In the genomic region with DNA sequence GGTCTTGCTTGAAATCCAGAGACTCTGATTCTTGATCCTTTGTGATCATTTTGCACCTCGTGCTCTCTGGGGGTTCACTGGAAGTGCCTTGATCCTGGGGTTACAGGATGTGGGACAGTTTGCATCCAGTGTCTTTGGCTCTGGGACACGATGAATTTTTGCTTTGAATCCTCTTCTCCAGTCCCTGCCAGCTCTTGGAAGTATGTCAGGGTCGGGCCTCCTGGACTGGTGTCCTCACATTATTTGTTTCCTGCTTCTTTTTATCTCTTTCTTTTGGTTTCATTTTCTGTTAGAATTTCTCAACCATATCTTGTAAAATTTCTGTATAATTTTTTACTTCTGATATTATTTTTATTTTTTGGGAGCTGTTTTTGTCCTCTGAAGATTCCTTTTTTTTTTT, we compare ENCODE assay signal across 19 cellular contexts. TPM values are rescaled to one million over a fixed set of nuclear protein-coding genes. Genes with fewer than 3 reads are reported as not detected.
DNase-seq lines count a peak whose midpoint lies in the region; ATAC-seq and TF ChIP-seq lines count a peak whose summit lies in the region.
"Had no signal": no experiment of that assay in that cellular context is flagged by ENCODE, and none has a peak within 500 bp of the region (broad histone marks: within the 10 kb centered on the region; RNA-seq: fewer than 3 reads in every experiment).

No MANE protein-coding gene starts in this region.

- intact Hi-C loops in spleen (cut with DNase I; ENCODE audit: low total_unique reads): no loop called here

- H3K27ac Mint-ChIP-seq in activated naive CD4-positive, alpha-beta T cell treated with anti-CD3 and anti-CD28 coated beads, Interleukin-2, amount 10 ng/mL, durations not matched to agents 7 days and 5 days: peak overlapping the region; percentile 79
- H3K27ac Mint-ChIP-seq in T-helper 17 cell: peak overlapping the region; percentile 89
- peak overlapping the region; percentile 86 to 88 for H3K27ac Mint-ChIP-seq in effector memory CD8-positive, alpha-beta T cell

- no peak overlapping the region for H2BK15ac ChIP-seq in mesenchymal stem cell (ENCODE audit: low read depth, poor library complexity, severe bottlenecking)

- no peak overlapping the region for H3K14ac ChIP-seq in mesenchymal stem cell (ENCODE audit: low read length in 2 of 2)

- CTCF ChIA-PET in activated naive CD4-positive, alpha-beta T cell treated with anti-CD3 and anti-CD28 coated beads, Interleukin-2, amount 10 ng/mL, durations not matched to agents 7 days and 5 days (lab: Charles Lee): no interaction called here

- H3K4me3 ChIP-seq in spleen (no peak overlapping the region), mesenchymal stem cell (ENCODE audit: insufficient read depth in 1 of 2, low read depth in 1 of 2, low read length in 2 of 2) (no peak overlapping the region)
- H3K4me3 ChIP-seq: gastroesophageal sphincter, HAP-1, vagina had no signal

- TF ChIP-seq POLR2A in spleen (IDR thresholded peaks at IDR 0.05): no peak

- no peak for DNase-seq in activated naive CD4-positive, alpha-beta T cell treated with anti-CD3 and anti-CD28 coated beads, Interleukin-2, amount 10 ng/mL, durations not matched to agents 7 days and 5 days
- no peak for DNase-seq in activated naive CD4-positive, alpha-beta T cell treated with anti-CD3 and anti-CD28 coated beads, Interleukin-2, amount 50 U/mL, for 16 hours
- DNase-seq in T-helper 17 cell: no peak
- no peak for DNase-seq in effector memory CD8-positive, alpha-beta T cell
- DNase-seq in spleen: no peak
- no peak for DNase-seq in NCI-H2227 (lab: John Stamatoyannopoulos, UW; ENCODE audit: unreplicated experiment)
- DNase-seq in DMS79 treated with DMSO at 0.1 percent for 48 hours (lab: John Stamatoyannopoulos, UW): no peak
- no peak for DNase-seq in mesenchymal stem cell
- DNase-seq: left ventricle myocardium superior; NCI-H187; NK-92 treated with Interleukin-12 subunit alpha and Interleukin-12 subunit beta, amount 100 ng/mL, for 24 hours; stimulated activated CD4-positive, alpha-beta T cell treated with anti-CD3 and anti-CD28 coated beads, Interleukin-2, amount 100 ng/mL, for 48 hours; substantia nigra had no signal

- peak overlapping the region; percentile 44 to 77 (median 52) for H3K27ac ChIP-seq in spleen
- no peak overlapping the region for H3K27ac ChIP-seq in mesenchymal stem cell (ENCODE audit: low read length, poor library complexity, severe bottlenecking)
- H3K27ac ChIP-seq: epithelial cell of prostate, gastroesophageal sphincter, vagina had no signal

- 32 to 60% (median 47%) methylated on average over 3 of the region's 3 CpGs for WGBS in spleen, 5 donors
- WGBS in mesenchymal stem cell: 84% methylated on average over 2 of the region's 3 CpGs

- H3K27me3 ChIP-seq in spleen (replicated peaks in 1 of 7): no peaks in the 10 kb centered on the region
- H3K27me3 ChIP-seq in mesenchymal stem cell (ENCODE audit: control insufficient read depth in 1 of 2, insufficient read depth in 1 of 2, low read length in 2 of 2): no peaks in the 10 kb centered on the region
- H3K27me3 ChIP-seq: gastroesophageal sphincter, vagina had no signal

- no peak overlapping the region for H2BK12ac ChIP-seq in mesenchymal stem cell (ENCODE audit: low read length in 2 of 2)

- H3K9me3 ChIP-seq in T-helper 17 cell (ENCODE audit: control insufficient read depth, low read length, poor library complexity, severe bottlenecking): no peaks in the 10 kb centered on the region
- no peaks in the 10 kb centered on the region for H3K9me3 ChIP-seq in spleen
- H3K9me3 ChIP-seq in mesenchymal stem cell (ENCODE audit: control insufficient read depth, low read length): no peaks in the 10 kb centered on the region
- H3K9me3 ChIP-seq: gastroesophageal sphincter, HAP-1, vagina had no signal

- no peak overlapping the region for H3K23ac ChIP-seq in mesenchymal stem cell (ENCODE audit: low read length in 2 of 2)

- H3K79me1 ChIP-seq in mesenchymal stem cell (replicated peaks; ENCODE audit: low read length, poor library complexity, severe bottlenecking): peaks cover 56% of the 10 kb centered on the region

- peaks cover 5 to 100% (median 94%) of the 10 kb centered on the region in 6 donors for H3K36me3 ChIP-seq in spleen
- H3K36me3 ChIP-seq in mesenchymal stem cell (ENCODE audit: control insufficient read depth in 1 of 2, insufficient read depth in 2 of 2, low read depth in 1 of 2, low read length in 2 of 2): peaks cover 72 to 99% of the 10 kb centered on the region in 2 experiments

- H2AFZ ChIP-seq in mesenchymal stem cell (ENCODE audit: low read depth, low read length): no peak overlapping the region

- no peaks in the 10 kb centered on the region for H3K9me3 Mint-ChIP-seq in activated naive CD4-positive, alpha-beta T cell treated with anti-CD3 and anti-CD28 coated beads, Interleukin-2, amount 10 ng/mL, durations not matched to agents 7 days and 5 days
- H3K9me3 Mint-ChIP-seq in effector memory CD8-positive, alpha-beta T cell: no peaks in the 10 kb centered on the region
- H3K9me3 Mint-ChIP-seq: IgD-negative memory B cell had no signal

- H4K8ac ChIP-seq in mesenchymal stem cell (ENCODE audit: low read length): no peak overlapping the region

- H3K4me3 Mint-ChIP-seq in activated naive CD4-positive, alpha-beta T cell treated with anti-CD3 and anti-CD28 coated beads, Interleukin-2, amount 10 ng/mL, durations not matched to agents 7 days and 5 days: no peak overlapping the region
- H3K4me3 Mint-ChIP-seq in T-helper 17 cell: peak overlapping the region; percentile 73
- H3K4me3 Mint-ChIP-seq in effector memory CD8-positive, alpha-beta T cell: peak overlapping the region; percentile 57 to 58

- H2AK5ac ChIP-seq in mesenchymal stem cell (ENCODE audit: low read length, severe bottlenecking): no peak overlapping the region

- no peak overlapping the region for H3K18ac ChIP-seq in mesenchymal stem cell (ENCODE audit: low read depth in 1 of 2, low read length in 2 of 2)

- H3K4me1 ChIP-seq in spleen (peaks cover 11 to 46% (median 23%) of the 10 kb centered on the region in 6 donors), mesenchymal stem cell (ENCODE audit: control insufficient read depth, insufficient read depth, low read depth, low read length) (no peaks in the 10 kb centered on the region)
- H3K4me1 ChIP-seq: HAP-1, vagina had no signal

- H3K36me3 Mint-ChIP-seq in activated naive CD4-positive, alpha-beta T cell treated with anti-CD3 and anti-CD28 coated beads, Interleukin-2, amount 10 ng/mL, durations not matched to agents 7 days and 5 days: peaks cover 77% of the 10 kb centered on the region
- H3K36me3 Mint-ChIP-seq in T-helper 17 cell (ENCODE audit: low read depth): peaks cover 7% of the 10 kb centered on the region
- H3K36me3 Mint-ChIP-seq in effector memory CD8-positive, alpha-beta T cell (ENCODE audit: insufficient read depth): peaks cover 91% of the 10 kb centered on the region

- H3K9ac ChIP-seq in mesenchymal stem cell (ENCODE audit: low read length): no peak overlapping the region

- no peak for ATAC-seq in T-helper 17 cell
- no peak for ATAC-seq in effector memory CD8-positive, alpha-beta T cell (replicated peaks)
- ATAC-seq: gastroesophageal sphincter, SK-N-SH treated with all-trans-retinoic acid at 6 μM for 48 hours had no signal

- H3K4me2 ChIP-seq in mesenchymal stem cell (ENCODE audit: low read length, poor library complexity, severe bottlenecking): no peak overlapping the region

- peaks cover 19% of the 10 kb centered on the region for H3K4me1 Mint-ChIP-seq in activated naive CD4-positive, alpha-beta T cell treated with anti-CD3 and anti-CD28 coated beads, Interleukin-2, amount 10 ng/mL, durations not matched to agents 7 days and 5 days
- H3K4me1 Mint-ChIP-seq in T-helper 17 cell: peaks cover 32% of the 10 kb centered on the region
- peaks cover 15 to 18% of the 10 kb centered on the region in 2 donors for H3K4me1 Mint-ChIP-seq in effector memory CD8-positive, alpha-beta T cell (ENCODE audit: low read depth in 2 of 2)

- no peak overlapping the region for H2BK120ac ChIP-seq in mesenchymal stem cell (ENCODE audit: low read depth, low read length)

- no peaks in the 10 kb centered on the region for H3K27me3 Mint-ChIP-seq in activated naive CD4-positive, alpha-beta T cell treated with anti-CD3 and anti-CD28 coated beads, Interleukin-2, amount 10 ng/mL, durations not matched to agents 7 days and 5 days
- no peaks in the 10 kb centered on the region for H3K27me3 Mint-ChIP-seq in T-helper 17 cell
- no peaks in the 10 kb centered on the region for H3K27me3 Mint-ChIP-seq in effector memory CD8-positive, alpha-beta T cell
- H3K27me3 Mint-ChIP-seq: IgD-negative memory B cell had no signal

- no peak overlapping the region for H2BK5ac ChIP-seq in mesenchymal stem cell (ENCODE audit: low read depth, low read length, poor library complexity, severe bottlenecking)

- no peak overlapping the region for H3K4ac ChIP-seq in mesenchymal stem cell (ENCODE audit: low read depth in 1 of 2, low read length in 2 of 2)

- no peak for TF ChIP-seq CTCF in spleen (IDR thresholded peaks at IDR 0.05 in 8 of 11, conservative IDR thresholded peaks at IDR 0.05 in 3 of 11)

- H4K91ac ChIP-seq in mesenchymal stem cell (ENCODE audit: low read length): no peak overlapping the region

RNA-seq across cellular contexts. Expression of a gene that starts 34.2 kb away (rescaled TPM):
- 100 to 1,000 TPM; 106 to 115 TPM for total RNA-seq in T-helper 17 cell
- 100 to 1,000 TPM in 1 of 7 donors, 10 to 100 TPM in 6; 55.7 to 117 (median 86.7) TPM for total RNA-seq in spleen
- polyA plus RNA-seq in spleen: 10 to 100 TPM; 20.7 to 40.2 (median 38.4) TPM
- polyA plus RNA-seq in mesenchymal stem cell (2013, experiment 1 of 2): 20.4 TPM
- 18.6 TPM for polyA plus RNA-seq in mesenchymal stem cell (2013, experiment 2 of 2)

RNA-seq across cellular contexts. Expression of a gene that starts 41.5 kb away (rescaled TPM):
- total RNA-seq in T-helper 17 cell (10 to 100 TPM; 11.9 to 18.1 TPM), spleen (10 to 100 TPM in 6 of 7 donors, 1 to 10 TPM in 1; 9.2 to 27.3 (median 13.9) TPM)
- polyA plus RNA-seq in spleen: 100 to 1,000 TPM in 2 of 3 donors, 10 to 100 TPM in 1; 50.0 to 142 (median 109) TPM
- 74.4 TPM for polyA plus RNA-seq in mesenchymal stem cell (2013, experiment 1 of 2)
- 72.6 TPM for polyA plus RNA-seq in mesenchymal stem cell (2013, experiment 2 of 2)
